In the genomic region with DNA sequence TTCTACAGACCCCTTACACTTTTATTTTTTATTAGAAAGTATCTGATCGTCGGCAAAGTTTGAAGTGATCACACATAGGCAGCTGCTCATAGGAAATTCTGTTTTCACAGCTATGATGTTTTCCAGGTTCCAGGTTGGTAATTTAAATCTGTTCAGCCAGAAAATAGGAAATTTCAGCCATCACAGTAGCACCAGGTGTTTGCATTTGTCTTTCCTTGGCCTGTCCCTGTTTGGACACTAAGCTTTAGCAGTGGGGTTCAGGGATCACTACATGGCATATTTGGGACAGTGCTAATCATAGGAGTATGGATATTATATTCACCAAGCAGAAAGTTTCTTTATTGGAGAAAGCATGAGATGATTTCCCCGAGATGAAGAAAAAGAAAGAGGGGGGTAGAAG, we compare ENCODE assay signal across 20 cellular contexts.
DNase-seq lines count a peak whose midpoint lies in the region; ATAC-seq and TF ChIP-seq lines count a peak whose summit lies in the region.
"Had no signal": no experiment of that assay in that cellular context is flagged by ENCODE, and none has a peak within 500 bp of the region (broad histone marks: within the 10 kb centered on the region; RNA-seq: fewer than 3 reads in every experiment).

No MANE protein-coding gene starts in this region.

- H3K4me3 ChIP-seq in GM23248: peak overlapping the region; percentile 21; the same call in 1 of the 2 replicates
- H3K4me3 ChIP-seq in PC-9: no peak overlapping the region
- peak overlapping the region; percentile 35 for H3K4me3 ChIP-seq in skeletal muscle satellite cell (ENCODE audit: low read length)
- H3K4me3 ChIP-seq: sigmoid colon, uterus had no signal

- H3K9me3 ChIP-seq in GM23248 (ENCODE audit: low read depth): no peaks in the 10 kb centered on the region
- H3K9me3 ChIP-seq in PC-9 (ENCODE audit: insufficient read depth, low read depth): no peaks in the 10 kb centered on the region
- no peaks in the 10 kb centered on the region for H3K9me3 ChIP-seq in skeletal muscle satellite cell (replicated peaks; ENCODE audit: low read length)
- H3K9me3 ChIP-seq: sigmoid colon, uterus had no signal

- H3K36me3 ChIP-seq in GM23248 (ENCODE audit: low read depth) (no peaks in the 10 kb centered on the region), PC-9 (ENCODE audit: low read depth) (no peaks in the 10 kb centered on the region), skeletal muscle satellite cell (ENCODE audit: insufficient read depth, low read length) (no peaks in the 10 kb centered on the region)
- H3K36me3 ChIP-seq: sigmoid colon, uterus had no signal

- H3K9ac ChIP-seq in GM23248 (no peak overlapping the region), skeletal muscle satellite cell (ENCODE audit: low read depth, low read length) (peak overlapping the region; percentile 63)
- H3K9ac ChIP-seq: KMS-11 had no signal

- H3K36me3 Mint-ChIP-seq in glutamatergic neuron (ENCODE audit: unreplicated experiment): no peaks in the 10 kb centered on the region
- no peaks in the 10 kb centered on the region for H3K36me3 Mint-ChIP-seq in stimulated activated effector memory CD8-positive, alpha-beta T cell treated with anti-CD3 and anti-CD28 coated beads, Interleukin-12 subunit alpha, Interleukin-12 subunit beta, amount 100 ng/mL, for 72 hours
- H3K36me3 Mint-ChIP-seq: CD4-positive, alpha-beta memory T cell had no signal

- in situ Hi-C loops in GM23248 (cut with MboI): no loop called here

- H4K20me1 ChIP-seq in GM23248 (ENCODE audit: insufficient read depth) (no peaks in the 10 kb centered on the region), PC-9 (ENCODE audit: insufficient read depth) (no peaks in the 10 kb centered on the region)

- H3K27ac ChIP-seq in GM23248: peak overlapping the region; percentile 67
- H3K27ac ChIP-seq in PC-9: no peak overlapping the region
- H3K27ac ChIP-seq: KMS-11, sigmoid colon, uterus had no signal

- H3F3A ChIP-seq in GM23248 (ENCODE audit: insufficient read depth) (peaks cover 8% of the 10 kb centered on the region; the same call in 1 of the 2 replicates), PC-9 (ENCODE audit: insufficient read depth, low read depth) (no peaks in the 10 kb centered on the region)

- H3K9me3 Mint-ChIP-seq in glutamatergic neuron (ENCODE audit: unreplicated experiment): peaks cover 12% of the 10 kb centered on the region
- no peaks in the 10 kb centered on the region for H3K9me3 Mint-ChIP-seq in stimulated activated effector memory CD8-positive, alpha-beta T cell treated with anti-CD3 and anti-CD28 coated beads, Interleukin-12 subunit alpha, Interleukin-12 subunit beta, amount 100 ng/mL, for 72 hours
- H3K9me3 Mint-ChIP-seq: activated CD4-positive, alpha-beta T cell treated with anti-CD3 and anti-CD28 coated beads, Interleukin-2, amount 10 ng/mL, durations not matched to agents 7 days and 5 days; CD4-positive, alpha-beta memory T cell; nephron; T-helper 1 cell treated with Interleukin-12 subunit alpha and Interleukin-12 subunit beta and Interleukin-4 antibody, amounts not matched to agents 30 μg/mL and 1 μg/mL, for 36 hours had no signal

- no peak overlapping the region for H3K4me3 Mint-ChIP-seq in glutamatergic neuron (ENCODE audit: unreplicated experiment)
- H3K4me3 Mint-ChIP-seq in stimulated activated effector memory CD8-positive, alpha-beta T cell treated with anti-CD3 and anti-CD28 coated beads, Interleukin-12 subunit alpha, Interleukin-12 subunit beta, amount 100 ng/mL, for 72 hours: no peak overlapping the region
- H3K4me3 Mint-ChIP-seq: activated CD4-positive, alpha-beta T cell treated with anti-CD3 and anti-CD28 coated beads, Interleukin-2, amount 10 ng/mL, durations not matched to agents 7 days and 5 days; CD4-positive, alpha-beta memory T cell; nephron; T-helper 1 cell treated with Interleukin-12 subunit alpha and Interleukin-12 subunit beta and Interleukin-4 antibody, amounts not matched to agents 30 μg/mL and 1 μg/mL, for 36 hours had no signal

- peak overlapping the region; percentile 70 for H3K27ac Mint-ChIP-seq in glutamatergic neuron (ENCODE audit: unreplicated experiment)
- no peak overlapping the region for H3K27ac Mint-ChIP-seq in stimulated activated effector memory CD8-positive, alpha-beta T cell treated with anti-CD3 and anti-CD28 coated beads, Interleukin-12 subunit alpha, Interleukin-12 subunit beta, amount 100 ng/mL, for 72 hours
- H3K27ac Mint-ChIP-seq: activated CD4-positive, alpha-beta T cell treated with anti-CD3 and anti-CD28 coated beads, Interleukin-2, amount 10 ng/mL, durations not matched to agents 7 days and 5 days; CD4-positive, alpha-beta memory T cell; T-helper 1 cell treated with Interleukin-12 subunit alpha and Interleukin-12 subunit beta and Interleukin-4 antibody, amounts not matched to agents 30 μg/mL and 1 μg/mL, for 36 hours had no signal

- peaks cover 54% of the 10 kb centered on the region for H3K4me1 Mint-ChIP-seq in glutamatergic neuron (ENCODE audit: low read depth, unreplicated experiment)
- no peaks in the 10 kb centered on the region for H3K4me1 Mint-ChIP-seq in stimulated activated effector memory CD8-positive, alpha-beta T cell treated with anti-CD3 and anti-CD28 coated beads, Interleukin-12 subunit alpha, Interleukin-12 subunit beta, amount 100 ng/mL, for 72 hours

- peaks cover 9% of the 10 kb centered on the region for H3K27me3 Mint-ChIP-seq in glutamatergic neuron (ENCODE audit: unreplicated experiment)

- H3K4me2 ChIP-seq in GM23248 (ENCODE audit: unreplicated experiment) (peak overlapping the region; percentile 54), PC-9 (peak overlapping the region; percentile 19; the same call in 1 of the 2 replicates), skeletal muscle satellite cell (ENCODE audit: low read length) (peak overlapping the region; percentile 74)
- H3K4me2 ChIP-seq: KMS-11 had no signal

- H3K4me1 ChIP-seq in GM23248 (ENCODE audit: insufficient read depth) (peaks cover 27% of the 10 kb centered on the region), PC-9 (replicated peaks; ENCODE audit: insufficient read depth) (peaks cover 6% of the 10 kb centered on the region), skeletal muscle satellite cell (ENCODE audit: control insufficient read depth, insufficient read depth, low read length) (peaks cover 51% of the 10 kb centered on the region)
- H3K4me1 ChIP-seq: uterus had no signal

- no peak for DNase-seq in GM23248
- DNase-seq in PC-9: no peak
- DNase-seq in glutamatergic neuron: no peak
- DNase-seq in stimulated activated effector memory CD8-positive, alpha-beta T cell treated with anti-CD3 and anti-CD28 coated beads, Interleukin-12 subunit alpha, Interleukin-12 subunit beta, amount 100 ng/mL, for 72 hours (ENCODE audit: low spot score in 2 of 2): no peak
- DNase-seq in foreskin melanocyte: no peak
- DNase-seq: activated CD4-positive, alpha-beta T cell treated with anti-CD3 and anti-CD28 coated beads, Interleukin-2, amount 10 ng/mL, durations not matched to agents 7 days and 5 days; activated CD8-positive, alpha-beta memory T cell treated with anti-CD3 and anti-CD28 coated beads, Interleukin-2, amount 50 U/mL, for 4 hours; CD4-positive, alpha-beta memory T cell; GF-D8; left colon; NCI-H82; posterior cingulate gyrus; SIG-M5; sigmoid colon; uterus had no signal

- CTCF ChIA-PET in PC-9 (lab: Charles Lee): interaction anchor here (0.5 kb wide), 2 partner anchors 8 to 151 kb away, joined by 5 to 8 read pairs; no protein-coding TSS in a partner anchor

- H2AFZ ChIP-seq in GM23248 (no peak overlapping the region), PC-9 (no peak overlapping the region)

- no peak for ATAC-seq in stimulated activated effector memory CD8-positive, alpha-beta T cell treated with anti-CD3 and anti-CD28 coated beads, Interleukin-12 subunit alpha, Interleukin-12 subunit beta, amount 100 ng/mL, for 72 hours
- no peak for ATAC-seq in HG03442 (IDR thresholded peaks at IDR 0.05; ENCODE audit: unreplicated experiment)
- ATAC-seq: left colon had no signal

- POLR2A ChIA-PET in PC-9 (lab: Charles Lee; ENCODE audit: unreplicated experiment): no interaction called here

- intact Hi-C loops in PC-9 (cut with micrococcal nuclease; ENCODE audit: unreplicated experiment): no loop called here

- no TSS peak for BruUV-seq in PC-9 (replicated peaks; lab: Mats Ljungman, UMichigan)

- no peak for TF ChIP-seq CTCF in PC-9 (conservative IDR thresholded peaks at IDR 0.05)
- TF ChIP-seq CTCF in glutamatergic neuron (IDR thresholded peaks at IDR 0.05; ENCODE audit: partially characterized antibody, unreplicated experiment): no peak

- 95 to 98% methylated on average over 3 of the region's 3 CpGs for WGBS in GM23248 (ENCODE audit: low coverage in 1 of 2, low lambda C conversion rate in 2 of 2, missing lambda C conversion rate in 2 of 2), 2 experiments

- H3K79me2 ChIP-seq in GM23248 (ENCODE audit: insufficient read depth) (no peaks in the 10 kb centered on the region), PC-9 (ENCODE audit: low read depth) (no peaks in the 10 kb centered on the region)

- no peaks in the 10 kb centered on the region for H3K9me2 ChIP-seq in GM23248 (ENCODE audit: insufficient read depth)
- H3K9me2 ChIP-seq in PC-9 (ENCODE audit: insufficient read depth): no peaks in the 10 kb centered on the region

- no peaks in the 10 kb centered on the region for H3K27me3 ChIP-seq in GM23248 (replicated peaks; ENCODE audit: insufficient read depth)
- H3K27me3 ChIP-seq in PC-9 (ENCODE audit: insufficient read depth, low read depth): no peaks in the 10 kb centered on the region
- H3K27me3 ChIP-seq in skeletal muscle satellite cell (ENCODE audit: control insufficient read depth, insufficient read depth, low read length): no peaks in the 10 kb centered on the region
- H3K27me3 ChIP-seq: sigmoid colon, uterus had no signal

Comparison
In these comparisons a context has a peak if more than half of its experiments do, and no peak if none do; other contexts are left out.
1. H3K4me2 ChIP-seq: peak in every context shown above with its lines; median percentile 74 in skeletal muscle satellite cell; 54 in GM23248; 19 in PC-9.